In genomic region chr2:239507576-239508258, GRCh38 we compare ENCODE assay signal across 27 cellular contexts.
DNase-seq lines count a peak whose midpoint lies in the region; ATAC-seq, FAIRE-seq and TF ChIP-seq lines count a peak whose summit lies in the region.
"Had no signal": no experiment of that assay in that cellular context is flagged by ENCODE, and none has a peak within 500 bp of the region (broad histone marks: within the 10 kb centered on the region; RNA-seq: fewer than 3 reads in every experiment).

No MANE protein-coding gene starts in this region.

- in situ Hi-C loops in HepG2 (cut with HindIII; ENCODE audit: extremely low pct_ligation_motif_present, low pct_unique_long_range_greater_than_20kb), result no loop called here

- H3K79me1 ChIP-seq in H1 (ENCODE audit: low read depth, low read length) (no peaks in the 10 kb centered on the region), trophoblast cell (ENCODE audit: low read length) (no peaks in the 10 kb centered on the region)

- H4K8ac ChIP-seq in H1 (ENCODE audit: extremely low read depth, insufficient read depth, low read length), result peak overlapping the region; percentile 4; the same call in 1 of the 2 replicates
- H4K8ac ChIP-seq in trophoblast cell (ENCODE audit: low read depth, low read length), result no peak overlapping the region

- BruUV-seq in HepG2 (replicated peaks; lab: Mats Ljungman, UMichigan), result no TSS peak

- no peaks in the 10 kb centered on the region for H4K20me1 ChIP-seq in HepG2 (ENCODE audit: insufficient read depth, low read length)
- H4K20me1 ChIP-seq in H1 (replicated peaks in 1 of 2; ENCODE audit: control insufficient read depth in 1 of 2, insufficient read depth in 2 of 2, low read length in 2 of 2), result no peaks in the 10 kb centered on the region

- no peak overlapping the region for H3K9ac ChIP-seq in HepG2 (ENCODE audit: insufficient read depth, low read depth, low read length)
- H3K9ac ChIP-seq in H1 (replicated peaks in 1 of 4; ENCODE audit: extremely low read depth in 1 of 4, low read depth in 3 of 4, low read length in 3 of 4), result no peak overlapping the region
- no peak overlapping the region for H3K9ac ChIP-seq in trophoblast cell (ENCODE audit: low read length)
- H3K9ac ChIP-seq: GM23248 had no signal

- H3K9me3 ChIP-seq in HepG2 (ENCODE audit: low read length) (no peaks in the 10 kb centered on the region), right lobe of liver (no peaks in the 10 kb centered on the region), KOPT-K1 (ENCODE audit: insufficient read depth, low read length, poor library complexity, severe bottlenecking) (peaks cover 8% of the 10 kb centered on the region), H1 (ENCODE audit: insufficient read depth in 2 of 2, low read depth in 1 of 2, low read length in 1 of 2) (no peaks in the 10 kb centered on the region), trophoblast cell (ENCODE audit: insufficient read depth, low read depth, low read length) (peaks cover 4% of the 10 kb centered on the region)
- H3K9me3 ChIP-seq: HAP-1, MG63 had no signal

- no peak overlapping the region for H2BK20ac ChIP-seq in H1 (ENCODE audit: low read length)

- no peak overlapping the region for H2AFZ ChIP-seq in HepG2 (ENCODE audit: low read length)
- 0 out of 2 replicates have a peak overlapping the region, but pooled peaks have one; percentile 22 for H2AFZ ChIP-seq in H1 (ENCODE audit: low read length)
- H2AFZ ChIP-seq in trophoblast cell (ENCODE audit: insufficient read depth, low read length, poor library complexity), result no peak overlapping the region
- H2AFZ ChIP-seq: GM23248 had no signal

- H3K56ac ChIP-seq in H1 (replicated peaks; ENCODE audit: insufficient read length, low read depth, low read length), result no peak overlapping the region

- H4K91ac ChIP-seq in H1 (replicated peaks; ENCODE audit: insufficient read length, low read length) (no peak overlapping the region), trophoblast cell (ENCODE audit: low read depth, low read length) (no peak overlapping the region)

- TF ChIP-seq EP300 in HepG2 (IDR thresholded peaks at IDR 0.05; ENCODE audit: low read depth in 2 of 2, low read length in 2 of 2) (no peak), HepG2 (CRISPR knock-in tag; IDR thresholded peaks at IDR 0.05; ENCODE audit: borderline replicate concordance) (no peak), H1 (IDR thresholded peaks at IDR 0.05; ENCODE audit: borderline replicate concordance in 1 of 2, low read depth in 2 of 2, low read length in 2 of 2) (no peak)

- H3K14ac ChIP-seq in H1 (ENCODE audit: insufficient read length) (no peak overlapping the region), trophoblast cell (ENCODE audit: low read length) (no peak overlapping the region)

- H3K4ac ChIP-seq in H1 (replicated peaks; ENCODE audit: insufficient read length, low read depth, low read length) (no peak overlapping the region), trophoblast cell (ENCODE audit: low read depth, low read length) (no peak overlapping the region)

- no peak overlapping the region for H3K23ac ChIP-seq in H1 (ENCODE audit: insufficient read length)
- no peak overlapping the region for H3K23ac ChIP-seq in trophoblast cell (ENCODE audit: low read length)

- no peak overlapping the region for H3K27ac ChIP-seq in HepG2 (ENCODE audit: extremely low read length, insufficient read depth, low read length)
- no peak overlapping the region for H3K27ac ChIP-seq in right lobe of liver
- peak overlapping the region; percentile 26 for H3K27ac ChIP-seq in KOPT-K1 (ENCODE audit: low read depth, low read length, poor library complexity, severe bottlenecking)
- H3K27ac ChIP-seq in H1 (ENCODE audit: low read depth, low read length), result no peak overlapping the region
- H3K27ac ChIP-seq in trophoblast cell (ENCODE audit: low read depth, low read length), result no peak overlapping the region
- H3K27ac ChIP-seq: GM23248 had no signal

- FAIRE-seq in HepG2 (lab: Jason Lieb, UNC) (no peak), H1 (lab: Jason Lieb, UNC) (no peak)
- FAIRE-seq: GM12892, HTR-8/SVneo had no signal

- H2AK5ac ChIP-seq in H1 (ENCODE audit: low read depth, low read length), result no peak overlapping the region
- no peak overlapping the region for H2AK5ac ChIP-seq in trophoblast cell (ENCODE audit: low read length)

- H3K23me2 ChIP-seq in H1 (ENCODE audit: low read depth, low read length), result no peaks in the 10 kb centered on the region

- H3K4me1 ChIP-seq in HepG2 (ENCODE audit: insufficient read depth, low read length) (no peaks in the 10 kb centered on the region), right lobe of liver (no peaks in the 10 kb centered on the region), H1 (replicated peaks in 1 of 4; ENCODE audit: control insufficient read depth in 3 of 4, insufficient read depth in 4 of 4, low read length in 3 of 4) (peaks cover 0 to 2% (median 0%) of the 10 kb centered on the region in 4 experiments; a peak in 1 of 7 replicates), trophoblast cell (ENCODE audit: control insufficient read depth in 1 of 2, insufficient read depth in 2 of 2, low read length in 2 of 2) (no peaks in the 10 kb centered on the region)
- H3K4me1 ChIP-seq: HAP-1 had no signal

- ATAC-seq in HepG2, result no peak
- ATAC-seq in right lobe of liver, result no peak
- no peak for ATAC-seq in HG03520 (IDR thresholded peaks at IDR 0.05; ENCODE audit: unreplicated experiment)
- no peak for ATAC-seq in GM19467 (IDR thresholded peaks at IDR 0.05; ENCODE audit: unreplicated experiment)
- ATAC-seq: PC-3 had no signal

- H2BK12ac ChIP-seq in H1 (ENCODE audit: low read depth, low read length), result no peak overlapping the region
- no peak overlapping the region for H2BK12ac ChIP-seq in trophoblast cell (ENCODE audit: low read length)

- H3K27me3 ChIP-seq in HepG2 (ENCODE audit: control insufficient read depth in 1 of 2, insufficient read depth in 2 of 2, low read length in 2 of 2), result peaks cover 3 to 61% of the 10 kb centered on the region in 2 experiments
- H3K27me3 ChIP-seq in right lobe of liver, result no peaks in the 10 kb centered on the region
- H3K27me3 ChIP-seq in H1 (replicated peaks in 1 of 4; ENCODE audit: control insufficient read depth in 3 of 4, extremely low read depth in 1 of 4, insufficient read depth in 3 of 4, low read length in 3 of 4), result no peaks in the 10 kb centered on the region
- no peaks in the 10 kb centered on the region for H3K27me3 ChIP-seq in trophoblast cell (ENCODE audit: insufficient read depth, low read length)
- H3K27me3 ChIP-seq: MG63 had no signal

- H3K4me3 ChIP-seq in HepG2 (replicated peaks in 1 of 3; ENCODE audit: insufficient read depth in 1 of 3, low read depth in 2 of 3, low read length in 3 of 3) (no peak overlapping the region), right lobe of liver (no peak overlapping the region), H1 (ENCODE audit: extremely low read depth in 1 of 4, insufficient read depth in 2 of 4, low read depth in 3 of 4, low read length in 4 of 4) (no peak overlapping the region), trophoblast cell (ENCODE audit: low read depth, low read length) (peak overlapping the region; percentile 42)
- H3K4me3 ChIP-seq: GM23248, HAP-1, MG63 had no signal

- H3K18ac ChIP-seq in H1 (ENCODE audit: extremely low read depth, low read length) (no peak overlapping the region), trophoblast cell (ENCODE audit: low read length) (no peak overlapping the region)

- POLR2A ChIA-PET in HepG2 (lab: Yijun Ruan, JAX), result no interaction called here
- POLR2A ChIA-PET in H1 (lab: Charles Lee; ENCODE audit: partially characterized antibody), result no interaction called here

- CTCF ChIA-PET in HepG2 (lab: Yijun Ruan, JAX; ENCODE audit: low intra/inter-chr PET ratio, low total read pairs) (no interaction called here), H1 (lab: Charles Lee; ENCODE audit: partially characterized antibody) (interaction anchor here (0.6 kb wide), 1 partner anchor 59 kb away, joined by 3 read pairs; no protein-coding TSS in a partner anchor)

- H4K12ac ChIP-seq in trophoblast cell (ENCODE audit: low read depth, low read length), result no peak overlapping the region

- no peak for DNase-seq in HepG2 (ENCODE audit: low spot score)
- no peak for DNase-seq in right lobe of liver
- DNase-seq in H1 (ENCODE audit: low read depth in 1 of 2, low spot score in 2 of 2), result no peak
- DNase-seq in trophoblast cell, result no peak
- DNase-seq in kidney glomerular epithelial cell (lab: John Stamatoyannopoulos, UW), result no peak
- DNase-seq: CD8-positive, alpha-beta memory T cell; DMS 273 treated with DMSO at 0.1 percent for 48 hours; DMS79; GM23248; HFFc6; KBM-7; MG63; NCI-H1105 treated with DMSO at 0.1 percent for 48 hours; NCI-H146; NCI-H1930; NCI-H2107; NCI-H446 treated with DMSO at 0.1 percent for 48 hours; NCI-H526; NCI-H82; NK-92 treated with Interleukin-12 subunit alpha and Interleukin-12 subunit beta, amount 100 ng/mL, for 24 hours; PC-3 had no signal

- no peak for TF ChIP-seq RAD21 in HepG2 (CRISPR knock-in tag; IDR thresholded peaks at IDR 0.05)
- TF ChIP-seq RAD21 in H1 (IDR thresholded peaks at IDR 0.05 in 1 of 2, conservative IDR thresholded peaks at IDR 0.05 in 1 of 2; ENCODE audit: low read depth in 2 of 2, low read length in 2 of 2), result no peak

- H2BK15ac ChIP-seq in H1 (ENCODE audit: low read length), result no peak overlapping the region

- H2BK120ac ChIP-seq in H1 (replicated peaks; ENCODE audit: low read depth, low read length) (no peak overlapping the region), trophoblast cell (ENCODE audit: insufficient read depth, low read length, poor library complexity) (no peak overlapping the region)

- TF ChIP-seq POLR2A in HepG2 (IDR thresholded peaks at IDR 0.05; ENCODE audit: insufficient read depth in 1 of 2, low read depth in 2 of 2, low read length in 2 of 2), result no peak
- TF ChIP-seq POLR2A in right lobe of liver (IDR thresholded peaks at IDR 0.05), result no peak
- TF ChIP-seq POLR2A in H1 (IDR thresholded peaks at IDR 0.05; ENCODE audit: control extremely low read depth in 1 of 2, low read depth in 2 of 2, low read length in 2 of 2), result no peak

- no peak overlapping the region for H2BK5ac ChIP-seq in H1 (ENCODE audit: low read depth, low read length)
- H2BK5ac ChIP-seq in trophoblast cell (ENCODE audit: low read depth, low read length, poor library complexity), result no peak overlapping the region

- no peak overlapping the region for H4K5ac ChIP-seq in H1 (ENCODE audit: insufficient read length, low read depth, low read length)

- TF ChIP-seq CTCF in HepG2 (CRISPR knock-in tag; IDR thresholded peaks at IDR 0.05), result no peak
- no peak for TF ChIP-seq CTCF in right lobe of liver (IDR thresholded peaks at IDR 0.05)
- TF ChIP-seq CTCF in H1 (IDR thresholded peaks at IDR 0.05; ENCODE audit: control extremely low read depth in 1 of 3, insufficient read depth in 1 of 3, low read depth in 1 of 3, low read length in 3 of 3), result no peak

- H3K79me2 ChIP-seq in HepG2 (ENCODE audit: insufficient read depth, low read length) (no peaks in the 10 kb centered on the region), H1 (ENCODE audit: control insufficient read depth in 1 of 2, insufficient read depth in 2 of 2, low read length in 2 of 2) (no peaks in the 10 kb centered on the region), trophoblast cell (ENCODE audit: control insufficient read depth, insufficient read depth, low read length, poor library complexity) (no peaks in the 10 kb centered on the region)

- 40% methylated on average over 16 of the region's 18 CpGs for WGBS in HepG2 (ENCODE audit: low lambda C conversion rate)
- 55% methylated on average over 8 of the region's 18 CpGs for WGBS in right lobe of liver (ENCODE audit: insufficient coverage, low coverage, low lambda C conversion rate, missing lambda C conversion rate)
- 87% methylated on average over 17 of the region's 18 CpGs; no CpG with 5 or more reads in 1 of the 2 experiments for WGBS in H1 (ENCODE audit: extremely low coverage in 1 of 2, insufficient coverage in 1 of 2, insufficient read length in 1 of 2, insufficient replicate concordance in 2 of 2, low coverage in 1 of 2, low lambda C conversion rate in 2 of 2, missing lambda C conversion rate in 1 of 2), 2 experiments
- no CpG with 5 or more reads among the region's 18 CpGs for WGBS in trophoblast cell (ENCODE audit: extremely low coverage, insufficient coverage, insufficient read length)

- H3K4me2 ChIP-seq in HepG2 (ENCODE audit: low read depth, low read length) (no peak overlapping the region), H1 (ENCODE audit: insufficient read depth in 1 of 2, low read depth in 2 of 2, low read length in 2 of 2) (no peak overlapping the region), trophoblast cell (ENCODE audit: low read length) (no peak overlapping the region)

- intact Hi-C loops in HepG2 (cut with micrococcal nuclease; ENCODE audit: unreplicated experiment) (no loop called here), right lobe of liver (cut with DNase I) (no loop called here)

- H3K36me3 ChIP-seq in HepG2 (replicated peaks in 1 of 2; ENCODE audit: control insufficient read depth in 1 of 2, insufficient read depth in 2 of 2, low read length in 2 of 2) (no peaks in the 10 kb centered on the region), right lobe of liver (no peaks in the 10 kb centered on the region), KOPT-K1 (ENCODE audit: insufficient read depth, low read length) (no peaks in the 10 kb centered on the region), H1 (ENCODE audit: control insufficient read depth in 2 of 4, insufficient read depth in 4 of 4, low read length in 3 of 4) (no peaks in the 10 kb centered on the region), trophoblast cell (ENCODE audit: control insufficient read depth in 1 of 2, insufficient read depth in 2 of 2, low read length in 2 of 2) (no peaks in the 10 kb centered on the region)
- H3K36me3 ChIP-seq: HAP-1, MG63 had no signal
